19 cellular contexts compared by ENCODE assay signal in the genomic region with DNA sequence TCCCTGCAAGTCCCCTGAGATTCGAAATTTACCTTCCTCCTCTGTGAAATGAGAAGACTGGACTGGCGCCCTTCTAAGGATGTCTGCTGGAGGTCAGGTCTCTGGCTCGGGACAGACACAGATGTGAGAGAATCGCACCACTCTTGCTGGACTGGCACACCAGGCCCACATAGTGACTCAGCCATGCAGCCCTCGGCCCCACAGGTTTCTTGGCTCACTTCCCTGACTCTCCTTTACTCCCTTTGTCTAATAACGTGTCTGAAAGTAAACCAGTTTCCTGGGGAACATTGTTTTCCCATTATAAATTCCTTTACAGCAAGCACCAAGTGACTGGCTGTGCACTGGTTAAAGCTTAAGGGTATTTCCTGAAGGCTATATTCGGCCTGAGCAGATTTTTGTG.
DNase-seq lines count a peak whose midpoint lies in the region; FAIRE-seq and TF ChIP-seq lines count a peak whose summit lies in the region.
"Had no signal": no experiment of that assay in that cellular context is flagged by ENCODE, and none has a peak within 500 bp of the region (broad histone marks: within the 10 kb centered on the region; RNA-seq: fewer than 3 reads in every experiment).

No MANE protein-coding gene starts in this region.

- H3K9me1 ChIP-seq in endothelial cell of umbilical vein (replicated peaks; ENCODE audit: control insufficient read depth, extremely low read depth, insufficient read depth, low read length): no peaks in the 10 kb centered on the region

- H2BK12ac ChIP-seq in mesenchymal stem cell (ENCODE audit: low read length in 2 of 2): no peak overlapping the region

- dilution Hi-C loops in endothelial cell of umbilical vein (cut with MboI; ENCODE audit: extremely low pct_ligation_motif_present, low sequenced_read_pairs): no loop called here

- H3K18ac ChIP-seq in mesenchymal stem cell (ENCODE audit: low read depth in 1 of 2, low read length in 2 of 2) (no peak overlapping the region), mesendoderm (ENCODE audit: low read length) (no peak overlapping the region)

- no peak for TF ChIP-seq POLR2A in endothelial cell of umbilical vein (IDR thresholded peaks at IDR 0.05; ENCODE audit: low read depth, low read length)

- TF ChIP-seq CTCF in HFF-Myc (IDR thresholded peaks at IDR 0.05; ENCODE audit: low read depth, low read length, missing control alignments) (no peak), RWPE1 (conservative IDR thresholded peaks at IDR 0.05; ENCODE audit: low read depth) (no peak), endothelial cell of umbilical vein (IDR thresholded peaks at IDR 0.05; ENCODE audit: extremely low read depth in 1 of 2, insufficient read depth in 1 of 2, low read depth in 1 of 2, low read length in 2 of 2) (no peak)

- no peaks in the 10 kb centered on the region for H3K36me3 ChIP-seq in endothelial cell of umbilical vein (ENCODE audit: control insufficient read depth in 2 of 2, extremely low read depth in 1 of 2, insufficient read depth in 2 of 2, low read length in 2 of 2)
- H3K36me3 ChIP-seq in mesenchymal stem cell (ENCODE audit: control insufficient read depth in 1 of 2, insufficient read depth in 2 of 2, low read depth in 1 of 2, low read length in 2 of 2): no peaks in the 10 kb centered on the region
- no peaks in the 10 kb centered on the region for H3K36me3 ChIP-seq in mesendoderm (ENCODE audit: control insufficient read depth, insufficient read depth, low read length)
- H3K36me3 ChIP-seq: right lobe of liver, stomach had no signal

- H3K27ac ChIP-seq in RWPE1 (peak overlapping the region; percentile 50), endothelial cell of umbilical vein (ENCODE audit: insufficient read depth, low read depth, low read length) (peak overlapping the region; percentile 68), mesenchymal stem cell (ENCODE audit: low read length, poor library complexity, severe bottlenecking) (peak overlapping the region; percentile 80), mesendoderm (ENCODE audit: low read depth, low read length) (no peak overlapping the region)
- H3K27ac ChIP-seq: right lobe of liver, stomach had no signal

- TSS peak; percentile 69 for BruUV-seq in endothelial cell of umbilical vein (replicated peaks; lab: Mats Ljungman, UMichigan)

- FAIRE-seq in endothelial cell of umbilical vein (lab: Jason Lieb, UNC): peak; percentile 80
- FAIRE-seq: frontal cortex, GM12892, islet of Langerhans had no signal

- no peak overlapping the region for H4K8ac ChIP-seq in mesenchymal stem cell (ENCODE audit: low read length)
- H4K8ac ChIP-seq in mesendoderm (ENCODE audit: low read depth, low read length): no peak overlapping the region

- H2BK5ac ChIP-seq in mesenchymal stem cell (ENCODE audit: low read depth, low read length, poor library complexity, severe bottlenecking) (no peak overlapping the region), mesendoderm (ENCODE audit: low read length) (no peak overlapping the region)

- 75% methylated on average over 6 of the region's 7 CpGs for WGBS in mesenchymal stem cell
- WGBS in mesendoderm (ENCODE audit: extremely low coverage, insufficient coverage, low lambda C conversion rate): no CpG with 5 or more reads among the region's 7 CpGs

- H3K79me1 ChIP-seq in mesenchymal stem cell (replicated peaks; ENCODE audit: low read length, poor library complexity, severe bottlenecking) (no peaks in the 10 kb centered on the region), mesendoderm (ENCODE audit: low read length) (no peaks in the 10 kb centered on the region)

- DNase-seq in HFF-Myc (ENCODE audit: extremely low read depth, low read depth) (peak; percentile 81), RWPE1 (ENCODE audit: low spot score) (peak; percentile 90), endothelial cell of umbilical vein (ENCODE audit: low read depth, low spot score) (peak; percentile 79), mesenchymal stem cell (no peak), NCI-H1048 (lab: John Stamatoyannopoulos, UW) (no peak), mesendoderm (no peak), COR-L47 (lab: John Stamatoyannopoulos, UW) (no peak)
- DNase-seq in central memory CD4-positive, alpha-beta T cell: no peak
- DNase-seq: activated CD8-positive, alpha-beta memory T cell treated with anti-CD3 and anti-CD28 coated beads, Interleukin-2, amount 50 U/mL, for 48 hours; activated naive CD8-positive, alpha-beta T cell treated with anti-CD3 and anti-CD28 coated beads, Interleukin-2, amount 10 ng/mL, durations not matched to agents 7 days and 5 days; IMR-90; naive thymus-derived CD8-positive, alpha-beta T cell; NCI-H1417; NCI-H510A; right lobe of liver; stomach had no signal

- no peak overlapping the region for H3K4ac ChIP-seq in mesenchymal stem cell (ENCODE audit: low read depth in 1 of 2, low read length in 2 of 2)
- H3K4ac ChIP-seq in mesendoderm (ENCODE audit: low read depth, low read length): no peak overlapping the region

- H3K14ac ChIP-seq in mesenchymal stem cell (ENCODE audit: low read length in 2 of 2): no peak overlapping the region

- no peak overlapping the region for H4K5ac ChIP-seq in mesendoderm (ENCODE audit: low read length)

- H2AK5ac ChIP-seq in mesenchymal stem cell (ENCODE audit: low read length, severe bottlenecking): peak overlapping the region; percentile 91
- no peak overlapping the region for H2AK5ac ChIP-seq in mesendoderm (ENCODE audit: low read length)

- no peaks in the 10 kb centered on the region for H4K20me1 ChIP-seq in endothelial cell of umbilical vein (replicated peaks; ENCODE audit: control insufficient read depth, extremely low read depth, insufficient read depth, low read length)

- CTCF ChIA-PET in RWPE1 (lab: Yijun Ruan, JAX): interaction anchor here (0.6 to 0.7 kb wide), 2 partner anchors 17 to 504 kb away, joined by 3 read pairs; no protein-coding TSS in a partner anchor
- CTCF ChIA-PET in endothelial cell of umbilical vein (lab: Charles Lee): interaction anchor here (1.1 to 1.6 kb wide), 3 partner anchors 68 to 324 kb away, joined by 3 to 7 read pairs (median 3); no protein-coding TSS in a partner anchor

- H3K9me3 ChIP-seq in endothelial cell of umbilical vein (replicated peaks; ENCODE audit: control insufficient read depth, insufficient read depth, low read length) (no peaks in the 10 kb centered on the region), mesenchymal stem cell (ENCODE audit: control insufficient read depth, low read length) (no peaks in the 10 kb centered on the region)
- H3K9me3 ChIP-seq: right lobe of liver, stomach had no signal

- POLR2A ChIA-PET in RWPE1 (lab: Yijun Ruan, JAX; ENCODE audit: low non-redundant PET): no interaction called here
- POLR2A ChIA-PET in endothelial cell of umbilical vein (lab: Charles Lee): interaction anchor here (0.6 kb wide), 1 partner anchor 340 kb away, joined by 5 read pairs; no protein-coding TSS in a partner anchor

- H3K9ac ChIP-seq in endothelial cell of umbilical vein (replicated peaks; ENCODE audit: extremely low read depth, insufficient read depth, low read length): no peak overlapping the region
- H3K9ac ChIP-seq in mesenchymal stem cell (ENCODE audit: low read length): no peak overlapping the region
- no peak overlapping the region for H3K9ac ChIP-seq in mesendoderm (ENCODE audit: low read length)

- H2AFZ ChIP-seq in endothelial cell of umbilical vein (ENCODE audit: low read depth, low read length): no peak overlapping the region
- no peak overlapping the region for H2AFZ ChIP-seq in mesenchymal stem cell (ENCODE audit: low read depth, low read length)

- H3K4me2 ChIP-seq in endothelial cell of umbilical vein (ENCODE audit: insufficient read depth, low read length) (no peak overlapping the region), mesenchymal stem cell (ENCODE audit: low read length, poor library complexity, severe bottlenecking) (no peak overlapping the region), mesendoderm (ENCODE audit: low read length) (no peak overlapping the region)

- H3K79me2 ChIP-seq in endothelial cell of umbilical vein (ENCODE audit: control insufficient read depth, insufficient read depth, low read length): no peaks in the 10 kb centered on the region
- no peaks in the 10 kb centered on the region for H3K79me2 ChIP-seq in mesendoderm (ENCODE audit: control insufficient read depth, insufficient read depth, low read length)

- H3K4me1 ChIP-seq in endothelial cell of umbilical vein (ENCODE audit: control insufficient read depth, extremely low read depth, insufficient read depth, low read length): peaks cover 18% of the 10 kb centered on the region
- peaks cover 18% of the 10 kb centered on the region for H3K4me1 ChIP-seq in mesenchymal stem cell (ENCODE audit: control insufficient read depth, insufficient read depth, low read depth, low read length)
- H3K4me1 ChIP-seq in mesendoderm (ENCODE audit: control insufficient read depth, low read depth, low read length): no peaks in the 10 kb centered on the region
- H3K4me1 ChIP-seq: right lobe of liver had no signal

- no peak overlapping the region for H4K91ac ChIP-seq in mesenchymal stem cell (ENCODE audit: low read length)

- H2BK15ac ChIP-seq in mesenchymal stem cell (ENCODE audit: low read depth, poor library complexity, severe bottlenecking): no peak overlapping the region
- no peak overlapping the region for H2BK15ac ChIP-seq in mesendoderm (replicated peaks; ENCODE audit: low read depth)

- no peak overlapping the region for H2BK120ac ChIP-seq in mesenchymal stem cell (ENCODE audit: low read depth, low read length)
- no peak overlapping the region for H2BK120ac ChIP-seq in mesendoderm (ENCODE audit: low read depth, low read length)

- intact Hi-C loops in endothelial cell of umbilical vein (cut with micrococcal nuclease): loop anchor here (1.0 to 5.0 kb wide), 6 partner anchors 75 to 322 kb away; a partner anchor contains a TSS

- H3K23ac ChIP-seq in mesenchymal stem cell (ENCODE audit: low read length in 2 of 2): no peak overlapping the region
- H3K23ac ChIP-seq in mesendoderm (ENCODE audit: low read length): no peak overlapping the region

- H3K56ac ChIP-seq in mesendoderm (ENCODE audit: low read length): no peak overlapping the region

- no peaks in the 10 kb centered on the region for H3K27me3 ChIP-seq in endothelial cell of umbilical vein (ENCODE audit: control insufficient read depth in 2 of 2, insufficient read depth in 2 of 2, low read length in 2 of 2)
- H3K27me3 ChIP-seq in mesenchymal stem cell (ENCODE audit: control insufficient read depth in 1 of 2, insufficient read depth in 1 of 2, low read length in 2 of 2): no peaks in the 10 kb centered on the region
- H3K27me3 ChIP-seq in mesendoderm (ENCODE audit: insufficient read depth, low read length, poor library complexity): no peaks in the 10 kb centered on the region
- H3K27me3 ChIP-seq: right lobe of liver, stomach had no signal

- H3K4me3 ChIP-seq in HFF-Myc (replicated peaks; ENCODE audit: low read depth, low read length) (no peak overlapping the region), endothelial cell of umbilical vein (replicated peaks in 1 of 3; ENCODE audit: insufficient read depth in 1 of 3, low read depth in 1 of 3, low read length in 3 of 3) (no peak overlapping the region), mesenchymal stem cell (ENCODE audit: insufficient read depth in 1 of 2, low read depth in 1 of 2, low read length in 2 of 2) (no peak overlapping the region), mesendoderm (ENCODE audit: low read length) (no peak overlapping the region)
- H3K4me3 ChIP-seq: right lobe of liver, stomach had no signal

TF ChIP-seq in endothelial cell of umbilical vein, 7 proteins besides CTCF, POLR2A, EP300 and RAD21 (continues in another document):
- no peak for TF ChIP-seq EZH2 (IDR thresholded peaks at IDR 0.05; ENCODE audit: borderline replicate concordance, low read depth, low read length, severe bottlenecking)

Comparison
In these comparisons a context has a peak if more than half of its experiments do, and no peak if none do; other contexts are left out.
1. DNase-seq: peak in HFF-Myc (single experiment), RWPE1 (single experiment) and endothelial cell of umbilical vein (single experiment); none in mesenchymal stem cell (single experiment), central memory CD4-positive, alpha-beta T cell (single experiment), NCI-H1048 (single experiment), mesendoderm (single experiment) and COR-L47 (single experiment).